In the genomic region with DNA sequence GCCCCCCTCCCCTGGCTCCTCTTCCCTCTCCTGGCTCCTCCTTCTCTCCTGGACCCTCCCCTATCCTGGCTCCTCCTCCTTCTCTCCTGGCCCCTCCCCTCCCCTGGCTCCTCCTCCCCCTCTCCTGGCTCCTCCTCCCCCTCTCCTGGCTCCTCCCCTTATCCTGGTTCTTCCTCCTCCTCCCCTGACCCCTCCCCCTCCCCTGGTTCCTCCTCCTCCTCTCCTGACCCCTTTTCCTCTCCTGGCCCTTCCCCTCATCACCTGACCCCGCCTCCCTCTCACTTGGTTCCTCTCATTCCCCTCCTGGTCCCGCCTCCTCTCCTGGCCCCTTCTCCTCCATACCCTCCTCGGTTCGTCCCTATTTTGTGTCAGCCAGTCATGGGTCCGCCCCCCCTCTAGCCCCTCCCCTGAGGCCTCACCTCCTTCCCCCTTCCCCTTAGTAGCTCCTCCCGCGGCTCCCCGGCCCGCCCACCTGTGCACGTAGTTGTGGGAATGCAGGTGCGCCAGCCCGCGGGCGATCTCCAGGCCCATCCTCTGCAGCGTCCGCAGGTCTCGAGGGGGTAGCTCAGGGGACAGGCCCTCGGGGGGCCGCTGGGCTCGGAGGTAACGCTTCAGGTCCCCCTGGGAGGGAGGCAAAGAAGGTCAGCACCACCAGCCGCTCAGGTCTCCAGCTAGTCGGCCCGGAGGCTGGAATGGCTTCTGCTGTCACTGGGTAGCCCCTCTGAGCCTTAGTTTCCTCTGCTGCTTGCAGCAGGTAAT, we compare ENCODE assay signal across 7 cellular contexts. TPM values are rescaled to one million over a fixed set of nuclear protein-coding genes. Genes with fewer than 3 reads are reported as not detected.
DNase-seq lines count a peak whose midpoint lies in the region; ATAC-seq and TF ChIP-seq lines count a peak whose summit lies in the region.
"Had no signal": no experiment of that assay in that cellular context is flagged by ENCODE, and none has a peak within 500 bp of the region (broad histone marks: within the 10 kb centered on the region; RNA-seq: fewer than 3 reads in every experiment).

No MANE protein-coding gene starts in this region.

- no peaks in the 10 kb centered on the region for H3K9me3 ChIP-seq in MG63

- no peak overlapping the region for H3K4me3 ChIP-seq in MG63

- H3K36me3 Mint-ChIP-seq in endothelial cell (ENCODE audit: low read depth, unreplicated experiment), result no peaks in the 10 kb centered on the region

- peaks cover 18% of the 10 kb centered on the region for H3K27me3 Mint-ChIP-seq in endothelial cell (ENCODE audit: unreplicated experiment)

- peak; percentile 84 for DNase-seq in CD1c-positive myeloid dendritic cell (ENCODE audit: extremely low spot score)
- peak; percentile 47 for DNase-seq in MG63
- peak; percentile 52 to 84 (median 66) for DNase-seq in T-helper 2 cell
- DNase-seq in endothelial cell (ENCODE audit: low spot score), result peak; percentile 79
- peak; percentile 84 for DNase-seq in stimulated activated CD4-positive, alpha-beta T cell treated with anti-CD3 and anti-CD28 coated beads, Interleukin-1b, Interleukin-23, amount 100 ng/mL, for 48 hours

- no peak for TF ChIP-seq CTCF in endothelial cell (IDR thresholded peaks at IDR 0.05; ENCODE audit: unreplicated experiment)

- no peak overlapping the region for H3K27ac Mint-ChIP-seq in endothelial cell (ENCODE audit: unreplicated experiment)

- no peak overlapping the region for H3K4me3 Mint-ChIP-seq in endothelial cell (ENCODE audit: unreplicated experiment)

- peaks cover 37% of the 10 kb centered on the region for H3K27me3 ChIP-seq in MG63

- peaks cover 6% of the 10 kb centered on the region for H3K4me1 Mint-ChIP-seq in endothelial cell (ENCODE audit: unreplicated experiment)

- no peak for ATAC-seq in GM18861 (IDR thresholded peaks at IDR 0.05; ENCODE audit: unreplicated experiment)

- H3K9me3 Mint-ChIP-seq in endothelial cell (ENCODE audit: unreplicated experiment), result no peaks in the 10 kb centered on the region

- no peaks in the 10 kb centered on the region for H3K36me3 ChIP-seq in MG63

RNA-seq across cellular contexts. Expression of gene LMTK3, which starts 9.5 kb away (rescaled TPM):
- total RNA-seq in MG63 (2014; rRNA removed; shearing (Covaris generic); ENCODE audit: low replicate concordance), result not detected in 2 replicates
- total RNA-seq in endothelial cell (ENCODE audit: unreplicated experiment), result 3.0 TPM

RNA-seq across cellular contexts. Expression of gene CYTH2, which starts 33.0 kb away (rescaled TPM):
- 84.7 and 163 TPM in 2 replicates for total RNA-seq in MG63 (2014; rRNA removed; shearing (Covaris generic); ENCODE audit: low replicate concordance)
- total RNA-seq in endothelial cell (ENCODE audit: unreplicated experiment), result 165 TPM

RNA-seq across cellular contexts. Expression of gene KCNJ14, which starts 46.8 kb away (rescaled TPM):
- total RNA-seq in MG63 (2014; rRNA removed; shearing (Covaris generic); ENCODE audit: low replicate concordance), result 0.22 and 0.43 TPM in 2 replicates
- 0.95 TPM for total RNA-seq in endothelial cell (ENCODE audit: unreplicated experiment)

RNA-seq across cellular contexts. Expression of gene SULT2B1, which starts 49.8 kb away (rescaled TPM):
- total RNA-seq in MG63 (2014; rRNA removed; shearing (Covaris generic); ENCODE audit: low replicate concordance), result 0.49 TPM in 1 of 2 replicates, not detected in the other
- total RNA-seq in endothelial cell (ENCODE audit: unreplicated experiment), result 0.62 TPM
- total RNA-seq: myocyte had no signal

RNA-seq across cellular contexts. Expression of gene GRWD1, which starts 56.4 kb away (rescaled TPM):
- 86.6 and 138 TPM in 2 replicates for total RNA-seq in MG63 (2014; rRNA removed; shearing (Covaris generic); ENCODE audit: low replicate concordance)
- total RNA-seq in endothelial cell (ENCODE audit: unreplicated experiment), result 38.4 TPM
